8 cellular contexts compared by ENCODE assay signal in genomic region chr2:64860321-64860751, GRCh38.
DNase-seq lines count a peak whose midpoint lies in the region; ATAC-seq and TF ChIP-seq lines count a peak whose summit lies in the region.
"Had no signal": no experiment of that assay in that cellular context is flagged by ENCODE, and none has a peak within 500 bp of the region (broad histone marks: within the 10 kb centered on the region; RNA-seq: fewer than 3 reads in every experiment).

No MANE protein-coding gene starts in this region.

- peaks cover 5% of the 10 kb centered on the region for H3K4me1 Mint-ChIP-seq in CD4-positive, alpha-beta T cell (ENCODE audit: low read depth)

- TF ChIP-seq POLR2A in upper lobe of left lung (IDR thresholded peaks at IDR 0.05) = no peak

- H3K4me3 Mint-ChIP-seq in CD4-positive, alpha-beta T cell = no peak overlapping the region

- H3K27ac ChIP-seq in upper lobe of left lung = peak overlapping the region; percentile 91 to 98 (median 94)
- no peak overlapping the region for H3K27ac ChIP-seq in CD4-positive, alpha-beta T cell (ENCODE audit: low read depth, low read length)

- no peaks in the 10 kb centered on the region for H3K27me3 ChIP-seq in upper lobe of left lung
- H3K27me3 ChIP-seq in CD4-positive, alpha-beta T cell (ENCODE audit: control insufficient read depth, insufficient read depth, low read length) = no peaks in the 10 kb centered on the region

- H3K27me3 Mint-ChIP-seq in CD4-positive, alpha-beta T cell = peaks cover 16% of the 10 kb centered on the region

- no peaks in the 10 kb centered on the region for H3K36me3 Mint-ChIP-seq in CD4-positive, alpha-beta T cell (ENCODE audit: low read depth)

- no peaks in the 10 kb centered on the region for H3K9me3 Mint-ChIP-seq in CD4-positive, alpha-beta T cell

- ATAC-seq in GM21390 (IDR thresholded peaks at IDR 0.05; ENCODE audit: unreplicated experiment) = peak; percentile 45
- no peak for ATAC-seq in upper lobe of left lung (ENCODE audit: low FRiP score in 2 of 2)
- no peak for ATAC-seq in HG03045 (IDR thresholded peaks at IDR 0.05; ENCODE audit: unreplicated experiment)
- no peak for ATAC-seq in CD4-positive, alpha-beta T cell (ENCODE audit: poor library complexity)

- no peak for TF ChIP-seq EP300 in upper lobe of left lung (IDR thresholded peaks at IDR 0.05)

- H3K4me3 ChIP-seq in iPS-18c (ENCODE audit: insufficient read depth, low read depth, low read length) = 0 out of 2 replicates have a peak overlapping the region, but pooled peaks have one; percentile 0
- peak overlapping the region in 3 of 4 donors; percentile 39 to 51 (median 50) for H3K4me3 ChIP-seq in upper lobe of left lung

- CTCF ChIA-PET in CD4-positive, alpha-beta T cell (lab: Charles Lee) = interaction anchor here (1.5 kb wide), 1 partner anchor 214 kb away, joined by 4 read pairs; no protein-coding TSS in a partner anchor

- TF ChIP-seq CTCF in upper lobe of left lung (IDR thresholded peaks at IDR 0.05) = no peak
- no peak for TF ChIP-seq CTCF in CD4-positive, alpha-beta T cell (IDR thresholded peaks at IDR 0.05)

- H3K4me1 ChIP-seq in upper lobe of left lung = peaks cover 31 to 49% (median 41%) of the 10 kb centered on the region in 4 donors

- H3K27ac Mint-ChIP-seq in CD4-positive, alpha-beta T cell = no peak overlapping the region

- intact Hi-C loops in CD4-positive, alpha-beta T cell (cut with DNase I, micrococcal nuclease) = loop anchor here in 1 of 2 experiments (5.0 kb wide), 1 partner anchor 108 kb away; no protein-coding TSS in a partner anchor

- H3K9me3 ChIP-seq in iPS-18c (ENCODE audit: control insufficient read depth, insufficient read depth, low read length) = no peaks in the 10 kb centered on the region
- H3K9me3 ChIP-seq in upper lobe of left lung = no peaks in the 10 kb centered on the region
- H3K9me3 ChIP-seq in CD4-positive, alpha-beta T cell (ENCODE audit: control insufficient read depth, low read length) = no peaks in the 10 kb centered on the region

- 68 to 71% methylated on average over 8 to 9 of the region's 9 CpGs for WGBS in upper lobe of left lung, 2 donors

- POLR2A ChIA-PET in CD4-positive, alpha-beta T cell (lab: Charles Lee) = interaction anchor here (2.4 kb wide), 1 partner anchor 207 kb away, joined by 6 read pairs; the partner anchor contains the start of gene SERTAD2

- peak; percentile 81 for DNase-seq in NOMO-1 treated with DMSO at 0.1 percent for 48 hours (lab: John Stamatoyannopoulos, UW; ENCODE audit: unreplicated experiment)
- peak in 1 of 2 donors; percentile 70 for DNase-seq in upper lobe of left lung
- no peak for DNase-seq in CD4-positive, alpha-beta T cell
- DNase-seq in NCI-H446 treated with DMSO at 0.1 percent for 48 hours (lab: John Stamatoyannopoulos, UW) = no peak
- DNase-seq: stimulated activated CD4-positive, alpha-beta T cell treated with anti-CD3 and anti-CD28 coated beads, Interleukin-2, amount 100 ng/mL, for 24 hours had no signal

- H3K36me3 ChIP-seq in upper lobe of left lung = no peaks in the 10 kb centered on the region
